ENCODE assay signal across 8 cellular contexts in genomic region chr4:137510866-137511265, GRCh38. TPM values are rescaled to one million over a fixed set of nuclear protein-coding genes. Genes with fewer than 3 reads are reported as not detected.
DNase-seq lines count a peak whose midpoint lies in the region; ATAC-seq, FAIRE-seq and TF ChIP-seq lines count a peak whose summit lies in the region.

No MANE protein-coding gene starts in this region.

- CTCF ChIA-PET in GM10248 (lab: Yijun Ruan, JAX): interaction anchor here (1.2 kb wide), 1 partner anchor 33 kb away, joined by 3 read pairs; no protein-coding TSS in a partner anchor

- TF ChIP-seq CTCF in omental fat pad (IDR thresholded peaks at IDR 0.05) (no peak), GM10248 (IDR thresholded peaks at IDR 0.05; ENCODE audit: control extremely low read depth, extremely low read depth, low read depth, missing control alignments) (no peak)

- peak; percentile 99 for ATAC-seq in omental fat pad (ENCODE audit: low FRiP score)

- peak; percentile 97 for FAIRE-seq in endometrium (lab: Jason Lieb, UNC)

- POLR2A ChIA-PET in GM10248 (lab: Yijun Ruan, JAX): no interaction called here

- DNase-seq in DMS53 (lab: John Stamatoyannopoulos, UW) (peak; percentile 79), NCI-H1436 treated with DMSO at 0.1 percent for 48 hours (lab: John Stamatoyannopoulos, UW) (peak; percentile 5), omental fat pad (ENCODE audit: low spot score) (no peak), NK-92 (lab: John Stamatoyannopoulos, UW; ENCODE audit: unreplicated experiment) (no peak), GM10248 (ENCODE audit: extremely low spot score) (no peak), T-helper 1 cell (no peak), mucosa of gallbladder (ENCODE audit: low spot score) (no peak)

RNA-seq across cellular contexts. Expression of gene PCDH18, which starts 21.4 kb away (rescaled TPM):
- total RNA-seq in omental fat pad: 10 to 100 TPM; 38.9 to 74.1 (median 55.9) TPM
- 23.7 TPM for total RNA-seq in mucosa of gallbladder

Comparison
In these comparisons a context has a peak if more than half of its experiments do, and no peak if none do; other contexts are left out.
1. DNase-seq: peak in DMS53 (single experiment) and NCI-H1436 treated with DMSO at 0.1 percent for 48 hours (single experiment); none in omental fat pad (single experiment), NK-92 (single experiment), GM10248 (single experiment), T-helper 1 cell (0 of 5) and mucosa of gallbladder (single experiment).